20 cellular contexts compared by ENCODE assay signal in genomic region chr1:113128116-113128515, GRCh38.
"Had no signal": no experiment of that assay in that cellular context is flagged by ENCODE, and none has a peak within 500 bp of the region (broad histone marks: within the 10 kb centered on the region; RNA-seq: fewer than 3 reads in every experiment).

No MANE protein-coding gene starts in this region.

- H3K9me3 Mint-ChIP-seq: central memory CD8-positive, alpha-beta T cell; naive thymus-derived CD8-positive, alpha-beta T cell had no signal

- DNase-seq: activated CD4-positive, alpha-beta T cell treated with anti-CD3 and anti-CD28 coated beads for 1 hour; activated CD4-positive, alpha-beta T cell treated with anti-CD3 and anti-CD28 coated beads, Interleukin-2, amount 50 U/mL, for 4 hours; activated gamma-delta T cell treated with Interleukin-2 at 50 U/mL for 16 hours; adrenal gland; dorsolateral prefrontal cortex; heart left ventricle; islet precursor cell; lower lobe of right lung; naive thymus-derived CD8-positive, alpha-beta T cell; pancreas; right lobe of liver; SIG-M5; stimulated activated CD4-positive, alpha-beta T cell treated with anti-CD3 and anti-CD28 coated beads, Interleukin-15, amount 100 ng/mL, for 24 hours; stimulated activated naive CD4-positive, alpha-beta T cell; T-helper 1 cell; upper lobe of right lung; WERI-Rb-1 had no signal

- H3K4me3 Mint-ChIP-seq: activated naive CD8-positive, alpha-beta T cell; central memory CD8-positive, alpha-beta T cell; naive thymus-derived CD8-positive, alpha-beta T cell had no signal

- H3K27me3 Mint-ChIP-seq: activated naive CD8-positive, alpha-beta T cell; central memory CD8-positive, alpha-beta T cell; naive thymus-derived CD8-positive, alpha-beta T cell had no signal

- H3K27ac Mint-ChIP-seq: activated naive CD8-positive, alpha-beta T cell had no signal

- ATAC-seq: heart left ventricle; lower lobe of right lung; naive thymus-derived CD8-positive, alpha-beta T cell; pancreas; right lobe of liver; SK-N-SH treated with all-trans-retinoic acid at 6 μM for 48 hours; upper lobe of right lung had no signal
